Comparison of ENCODE assay signal across 8 cellular contexts in the genomic region with DNA sequence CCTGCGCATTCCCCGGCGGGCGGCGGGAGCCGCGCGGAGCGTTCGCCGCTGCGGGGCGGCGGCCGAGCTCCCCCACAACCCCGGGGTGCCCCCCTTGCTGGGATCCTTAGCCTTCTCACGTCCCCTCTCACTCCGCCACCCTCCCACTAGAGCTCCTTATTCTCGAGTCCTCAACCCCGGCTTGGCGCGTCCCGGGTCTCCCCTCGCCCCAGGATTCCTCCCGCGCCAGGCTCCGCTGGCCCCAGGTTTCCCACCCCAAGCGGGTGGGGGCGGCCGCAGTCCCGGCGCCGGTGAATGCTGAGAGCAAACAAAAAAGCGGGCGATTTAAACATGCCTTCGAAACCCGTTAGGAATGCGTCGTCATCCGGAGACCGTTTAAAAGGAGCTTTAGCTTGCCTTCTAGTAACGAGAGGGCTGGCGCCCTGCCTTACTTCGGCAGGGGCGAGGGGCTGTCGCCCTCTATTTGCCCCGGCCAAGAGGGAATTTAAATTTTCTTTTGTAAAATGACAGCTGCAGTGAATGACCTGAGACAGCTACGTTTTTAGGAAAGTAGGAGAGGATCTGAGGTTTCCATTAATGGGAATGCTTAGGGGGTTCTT. TPM values are rescaled to one million over a fixed set of nuclear protein-coding genes. Genes with fewer than 3 reads are reported as not detected.
DNase-seq lines count a peak whose midpoint lies in the region; ATAC-seq and TF ChIP-seq lines count a peak whose summit lies in the region.

No MANE protein-coding gene starts in this region.

- H3K9me3 Mint-ChIP-seq in GM23338: peaks cover 3% of the 10 kb centered on the region; the same call in 2 of the 3 replicates

- H3K9ac ChIP-seq in mesenchymal stem cell (ENCODE audit: low read length): peak overlapping the region; percentile 98

- H3K14ac ChIP-seq in mesenchymal stem cell (ENCODE audit: low read length in 2 of 2): peak overlapping the region in 1 of 2 experiments; percentile 89

- H2AFZ ChIP-seq in GM23338 (no peak overlapping the region), mesenchymal stem cell (ENCODE audit: low read depth, low read length) (peak overlapping the region; percentile 39)

- H3K27ac Mint-ChIP-seq in GM23338: peak overlapping the region; percentile 30

- H3K4me1 ChIP-seq in GM23338 (ENCODE audit: insufficient read depth) (peaks cover 53% of the 10 kb centered on the region), mesenchymal stem cell (ENCODE audit: control insufficient read depth, insufficient read depth, low read depth, low read length) (peaks cover 1% of the 10 kb centered on the region)

- peaks cover 42% of the 10 kb centered on the region for H3K36me3 Mint-ChIP-seq in GM23338 (ENCODE audit: low read depth)

- peaks cover 21% of the 10 kb centered on the region for H3K27me3 Mint-ChIP-seq in GM23338 (ENCODE audit: insufficient read depth, low read depth, poor library complexity)

- DNase-seq in activated CD4-positive, CD25-positive, alpha-beta regulatory T cell (lab: John Stamatoyannopoulos, UW): peak in 3 of 4 experiments; percentile 15 to 25 (median 19)
- DNase-seq in GM23338 (ENCODE audit: low spot score) (peak; percentile 82), LHCN-M2 (ENCODE audit: low read depth) (peak; percentile 80), T-helper 9 cell (peak; percentile 25), ecto neural progenitor cell (ENCODE audit: low spot score) (peak; percentile 83), mesenchymal stem cell (peak; percentile 83), substantia nigra (lab: John Stamatoyannopoulos, UW) (peak in 31 of 49 donors; percentile 19 to 81 (median 53))

- peak overlapping the region; percentile 77 for H4K8ac ChIP-seq in mesenchymal stem cell (ENCODE audit: low read length)

- H3F3A ChIP-seq in GM23338 (replicated peaks; ENCODE audit: low read depth): peaks cover 8% of the 10 kb centered on the region; the same call in 1 of the 2 replicates

- H3K23ac ChIP-seq in mesenchymal stem cell (ENCODE audit: low read length in 2 of 2): peak overlapping the region in 1 of 2 experiments; percentile 98

- H2AK5ac ChIP-seq in mesenchymal stem cell (ENCODE audit: low read length, severe bottlenecking): peak overlapping the region; percentile 51

- peak overlapping the region; percentile 66 for H3K4me3 ChIP-seq in GM23338
- H3K4me3 ChIP-seq in mesenchymal stem cell (ENCODE audit: insufficient read depth in 1 of 2, low read depth in 1 of 2, low read length in 2 of 2): peak overlapping the region; percentile 78 to 89

- H2BK12ac ChIP-seq in mesenchymal stem cell (ENCODE audit: low read length in 2 of 2): peak overlapping the region in 1 of 2 experiments; percentile 63

- no peak for TF ChIP-seq CTCF in GM23338 (conservative IDR thresholded peaks at IDR 0.05; ENCODE audit: low read depth in 2 of 2)

- H3K4me2 ChIP-seq in GM23338 (peak overlapping the region; percentile 97), mesenchymal stem cell (ENCODE audit: low read length, poor library complexity, severe bottlenecking) (peak overlapping the region; percentile 92)

- WGBS in mesenchymal stem cell: under 1% methylated on average over 33 of the region's 48 CpGs

- H3K27me3 ChIP-seq in GM23338 (ENCODE audit: insufficient read depth) (no peaks in the 10 kb centered on the region), mesenchymal stem cell (ENCODE audit: control insufficient read depth in 1 of 2, insufficient read depth in 1 of 2, low read length in 2 of 2) (no peaks in the 10 kb centered on the region)

- H3K18ac ChIP-seq in mesenchymal stem cell (ENCODE audit: low read depth in 1 of 2, low read length in 2 of 2): peak overlapping the region; percentile 37 to 90

- H3K27ac ChIP-seq in GM23338 (ENCODE audit: low read depth) (peak overlapping the region; percentile 88), mesenchymal stem cell (ENCODE audit: low read length, poor library complexity, severe bottlenecking) (peak overlapping the region; percentile 98), substantia nigra (ENCODE audit: low read depth, low read length, poor library complexity, severe bottlenecking) (peak overlapping the region; percentile 71)

- H3K36me3 ChIP-seq in GM23338 (ENCODE audit: insufficient read depth) (peaks cover 11% of the 10 kb centered on the region; the same call in 1 of the 2 replicates), mesenchymal stem cell (ENCODE audit: control insufficient read depth in 1 of 2, insufficient read depth in 2 of 2, low read depth in 1 of 2, low read length in 2 of 2) (peaks cover 0 to 4% of the 10 kb centered on the region in 2 experiments)

- no peaks in the 10 kb centered on the region for H3K79me1 ChIP-seq in mesenchymal stem cell (replicated peaks; ENCODE audit: low read length, poor library complexity, severe bottlenecking)

- peak overlapping the region; percentile 92 for H2BK120ac ChIP-seq in mesenchymal stem cell (ENCODE audit: low read depth, low read length)

- H2BK15ac ChIP-seq in mesenchymal stem cell (ENCODE audit: low read depth, poor library complexity, severe bottlenecking): peak overlapping the region; percentile 94

- peak overlapping the region; percentile 78 for H3K4me3 Mint-ChIP-seq in GM23338

- peaks cover 79% of the 10 kb centered on the region for H3K79me2 ChIP-seq in GM23338 (replicated peaks; ENCODE audit: insufficient read depth)

- H3K4ac ChIP-seq in mesenchymal stem cell (ENCODE audit: low read depth in 1 of 2, low read length in 2 of 2): peak overlapping the region; percentile 15 to 97

- peak overlapping the region; percentile 94 for H4K91ac ChIP-seq in mesenchymal stem cell (ENCODE audit: low read length)

- no peaks in the 10 kb centered on the region for H3K9me3 ChIP-seq in mesenchymal stem cell (ENCODE audit: control insufficient read depth, low read length)

- no peaks in the 10 kb centered on the region for H3K9me2 ChIP-seq in GM23338 (ENCODE audit: insufficient read depth)

- peaks cover 46% of the 10 kb centered on the region for H4K20me1 ChIP-seq in GM23338 (replicated peaks; ENCODE audit: insufficient read depth)

- ATAC-seq in activated CD4-positive, CD25-positive, alpha-beta regulatory T cell treated with anti-CD3 and anti-CD28 coated beads, Interleukin-2, amount 50 U/mL, for 24 hours: no peak
- peak; percentile 2 for ATAC-seq in GM23338

- H3K4me1 Mint-ChIP-seq in GM23338: peaks cover 54% of the 10 kb centered on the region

- H2BK5ac ChIP-seq in mesenchymal stem cell (ENCODE audit: low read depth, low read length, poor library complexity, severe bottlenecking): peak overlapping the region; percentile 97

TF ChIP-seq in GM23338, 12 proteins besides CTCF, POLR2A, EP300 and RAD21 (continues in another document):
- TF ChIP-seq, protein P1, sequence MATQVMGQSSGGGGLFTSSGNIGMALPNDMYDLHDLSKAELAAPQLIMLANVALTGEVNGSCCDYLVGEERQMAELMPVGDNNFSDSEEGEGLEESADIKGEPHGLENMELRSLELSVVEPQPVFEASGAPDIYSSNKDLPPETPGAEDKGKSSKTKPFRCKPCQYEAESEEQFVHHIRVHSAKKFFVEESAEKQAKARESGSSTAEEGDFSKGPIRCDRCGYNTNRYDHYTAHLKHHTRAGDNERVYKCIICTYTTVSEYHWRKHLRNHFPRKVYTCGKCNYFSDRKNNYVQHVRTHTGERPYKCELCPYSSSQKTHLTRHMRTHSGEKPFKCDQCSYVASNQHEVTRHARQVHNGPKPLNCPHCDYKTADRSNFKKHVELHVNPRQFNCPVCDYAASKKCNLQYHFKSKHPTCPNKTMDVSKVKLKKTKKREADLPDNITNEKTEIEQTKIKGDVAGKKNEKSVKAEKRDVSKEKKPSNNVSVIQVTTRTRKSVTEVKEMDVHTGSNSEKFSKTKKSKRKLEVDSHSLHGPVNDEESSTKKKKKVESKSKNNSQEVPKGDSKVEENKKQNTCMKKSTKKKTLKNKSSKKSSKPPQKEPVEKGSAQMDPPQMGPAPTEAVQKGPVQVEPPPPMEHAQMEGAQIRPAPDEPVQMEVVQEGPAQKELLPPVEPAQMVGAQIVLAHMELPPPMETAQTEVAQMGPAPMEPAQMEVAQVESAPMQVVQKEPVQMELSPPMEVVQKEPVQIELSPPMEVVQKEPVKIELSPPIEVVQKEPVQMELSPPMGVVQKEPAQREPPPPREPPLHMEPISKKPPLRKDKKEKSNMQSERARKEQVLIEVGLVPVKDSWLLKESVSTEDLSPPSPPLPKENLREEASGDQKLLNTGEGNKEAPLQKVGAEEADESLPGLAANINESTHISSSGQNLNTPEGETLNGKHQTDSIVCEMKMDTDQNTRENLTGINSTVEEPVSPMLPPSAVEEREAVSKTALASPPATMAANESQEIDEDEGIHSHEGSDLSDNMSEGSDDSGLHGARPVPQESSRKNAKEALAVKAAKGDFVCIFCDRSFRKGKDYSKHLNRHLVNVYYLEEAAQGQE (IDR thresholded peaks at IDR 0.05; ENCODE audit: unreplicated experiment): no peak

RNA-seq across cellular contexts. Expression of a gene that starts 3.0 kb away (rescaled TPM):
- total RNA-seq in GM23338 (2014; rRNA removed; shearing (Covaris generic)): 156 and 158 TPM in 2 replicates
- 75.5 and 84.2 TPM in 2 replicates for polyA plus RNA-seq in GM23338 (2016; fragmentation: Nextera tagmentation; extraction: Ambion mirVana)
- 17.6 and 20.5 TPM in 2 replicates for total RNA-seq in LHCN-M2 (2014; rRNA removed)
- polyA plus RNA-seq in LHCN-M2 (2012): 11.0 TPM
- polyA plus RNA-seq in mesenchymal stem cell (2013, experiment 1 of 2): 10.8 TPM
- 10.8 TPM for polyA plus RNA-seq in mesenchymal stem cell (2013, experiment 2 of 2)

Comparison
In these comparisons a context has a peak if more than half of its experiments do, and no peak if none do; other contexts are left out.
1. DNase-seq: peak in every context shown above with its lines; median percentile 83 in ecto neural progenitor cell; 83 in mesenchymal stem cell; 82 in GM23338; 80 in LHCN-M2; 53 in substantia nigra; 25 in T-helper 9 cell; 19 in activated CD4-positive, CD25-positive, alpha-beta regulatory T cell.